ENCODE assay signal across 8 cellular contexts in the genomic region with DNA sequence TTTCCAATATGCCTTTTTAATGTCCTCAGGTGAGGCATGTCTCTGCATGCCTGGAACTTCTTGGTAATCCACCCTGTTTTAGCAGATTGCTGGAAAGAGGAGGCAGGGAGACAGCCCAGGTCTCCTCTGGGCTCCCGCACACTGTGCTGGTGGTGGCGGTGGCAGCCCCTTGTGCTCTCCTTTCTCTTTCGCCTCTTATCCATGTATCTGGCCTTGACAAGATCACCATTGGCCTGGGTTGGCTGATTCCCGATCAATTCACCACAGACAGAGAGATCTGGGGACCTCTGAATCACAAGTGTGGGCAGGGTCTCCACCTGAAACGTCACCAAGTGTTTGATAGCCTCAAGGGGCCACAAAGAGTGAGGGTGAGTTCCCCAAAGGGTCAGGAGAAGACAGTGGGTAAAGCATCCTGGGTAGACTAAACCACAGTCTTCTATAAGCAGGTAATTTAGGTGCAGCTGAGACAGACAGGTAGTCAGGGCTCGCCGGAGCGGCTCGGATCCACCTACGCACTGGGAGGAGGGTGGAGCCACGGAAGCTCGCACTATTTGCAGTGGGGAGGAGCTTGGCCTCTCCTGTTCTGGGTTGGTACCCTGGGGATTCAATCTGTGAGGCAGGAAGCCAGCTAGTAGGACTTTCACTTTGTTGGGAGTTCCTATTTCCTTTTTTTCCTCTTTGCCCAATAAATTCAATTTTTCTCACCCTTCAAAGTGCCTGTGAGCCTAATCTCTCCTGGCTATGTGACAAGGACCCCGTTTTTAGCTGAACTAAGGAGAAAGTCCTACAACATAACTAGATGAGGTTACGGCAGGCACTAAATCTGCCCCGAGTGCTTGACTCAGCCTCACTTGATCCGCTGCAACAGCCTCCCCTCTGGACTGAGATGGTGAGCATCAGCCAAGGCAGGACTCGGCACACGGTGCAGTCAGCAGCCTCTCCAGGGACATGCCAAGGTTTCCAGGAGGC. TPM values are rescaled to one million over a fixed set of nuclear protein-coding genes. Genes with fewer than 3 reads are reported as not detected.
A peak's percentile ranks its signal among the peaks of the same experiment; 100 is the strongest.
DNase-seq lines count a peak whose midpoint lies in the region; ATAC-seq, FAIRE-seq and TF ChIP-seq lines count a peak whose summit lies in the region.

No MANE protein-coding gene starts in this region.

- TF ChIP-seq EP300 in sigmoid colon (IDR thresholded peaks at IDR 0.05) = no peak

- TF ChIP-seq POLR2A in sigmoid colon (IDR thresholded peaks at IDR 0.05) = no peak

- 39 to 47% methylated on average over 18 of the region's 18 CpGs for WGBS in heart right ventricle, 2 donors
- 23 to 34% methylated on average over 18 of the region's 18 CpGs for WGBS in sigmoid colon, 2 donors

- H3K9me3 ChIP-seq in BE2C (no peaks in the 10 kb centered on the region), heart right ventricle (no peaks in the 10 kb centered on the region), sigmoid colon (no peaks in the 10 kb centered on the region)

- intact Hi-C loops in activated T-helper 2 cell treated with anti-CD3 and anti-CD28 coated beads, Interferon-gamma antibody, Interleukin-2, Interleukin-4, amounts not matched to agents 10 μg/mL and 5 μg/mL and 100 μg/mL, durations not matched to agents 14 hours and 24 hours and 36 hours (cut with micrococcal nuclease) = no loop called here
- intact Hi-C loops in heart right ventricle (cut with DNase I) = loop anchor here in 5 of 10 donors (5.0 kb wide), 3 partner anchors 38 to 143 kb away; a partner anchor contains a TSS
- intact Hi-C loops in sigmoid colon (cut with DNase I) = loop anchor here (5.0 kb wide), 1 partner anchor 38 kb away; no protein-coding TSS in a partner anchor

- TF ChIP-seq CTCF in BE2C (IDR thresholded peaks at IDR 0.05; ENCODE audit: low read depth, low read length) (no peak), heart right ventricle (IDR thresholded peaks at IDR 0.05) (no peak), sigmoid colon (IDR thresholded peaks at IDR 0.05) (no peak)

- no peak overlapping the region for H3K27ac Mint-ChIP-seq in activated T-helper 2 cell treated with anti-CD3 and anti-CD28 coated beads, Interferon-gamma antibody, Interleukin-2, Interleukin-4, amounts not matched to agents 10 μg/mL and 5 μg/mL and 100 μg/mL, durations not matched to agents 14 hours and 24 hours and 36 hours

- ATAC-seq in HG03159 (IDR thresholded peaks at IDR 0.05; ENCODE audit: unreplicated experiment) = peak; percentile 92
- ATAC-seq in heart right ventricle = peak; percentile 55 to 83 (median 66)

- peak overlapping the region; percentile 66 for H3K4me3 Mint-ChIP-seq in activated T-helper 2 cell treated with anti-CD3 and anti-CD28 coated beads, Interferon-gamma antibody, Interleukin-2, Interleukin-4, amounts not matched to agents 10 μg/mL and 5 μg/mL and 100 μg/mL, durations not matched to agents 14 hours and 24 hours and 36 hours (ENCODE audit: low read depth)

- H3K36me3 Mint-ChIP-seq in activated T-helper 2 cell treated with anti-CD3 and anti-CD28 coated beads, Interferon-gamma antibody, Interleukin-2, Interleukin-4, amounts not matched to agents 10 μg/mL and 5 μg/mL and 100 μg/mL, durations not matched to agents 14 hours and 24 hours and 36 hours (ENCODE audit: low read depth) = no peaks in the 10 kb centered on the region

- peaks cover 14% of the 10 kb centered on the region for H3K27me3 Mint-ChIP-seq in activated T-helper 2 cell treated with anti-CD3 and anti-CD28 coated beads, Interferon-gamma antibody, Interleukin-2, Interleukin-4, amounts not matched to agents 10 μg/mL and 5 μg/mL and 100 μg/mL, durations not matched to agents 14 hours and 24 hours and 36 hours (ENCODE audit: low read depth)

- DNase-seq in BE2C (peak; percentile 62), GM19239 (ENCODE audit: insufficient read length, low spot score) (peak; percentile 54), NCI-H526 treated with DMSO at 0.1 percent for 48 hours (lab: John Stamatoyannopoulos, UW) (peak; percentile 74), heart right ventricle (peak; percentile 44 to 50), sigmoid colon (peak; percentile 83), NCI-H446 treated with DMSO at 0.1 percent for 48 hours (lab: John Stamatoyannopoulos, UW) (no peak)
- DNase-seq in activated T-helper 2 cell treated with anti-CD3 and anti-CD28 coated beads, Interferon-gamma antibody, Interleukin-2, Interleukin-4, amounts not matched to agents 10 μg/mL and 5 μg/mL and 100 μg/mL, durations not matched to agents 14 hours and 24 hours and 36 hours (ENCODE audit: low spot score) = peak; percentile 15

- FAIRE-seq in GM19239 (lab: Jason Lieb, UNC) = peak; percentile 74

- no peaks in the 10 kb centered on the region for H3K36me3 ChIP-seq in BE2C
- no peaks in the 10 kb centered on the region for H3K36me3 ChIP-seq in heart right ventricle
- no peaks in the 10 kb centered on the region for H3K36me3 ChIP-seq in sigmoid colon

- H3K27me3 ChIP-seq in BE2C (peaks cover 14% of the 10 kb centered on the region), heart right ventricle (peaks cover 0 to 12% (median 4%) of the 10 kb centered on the region in 7 donors), sigmoid colon (no peaks in the 10 kb centered on the region)

- H3K27ac ChIP-seq in heart right ventricle = peak overlapping the region in 9 of 10 donors; percentile 16 to 78 (median 52)
- peak overlapping the region; percentile 35 to 69 (median 58) for H3K27ac ChIP-seq in sigmoid colon

- H3K4me3 ChIP-seq in BE2C (ENCODE audit: low read depth, low read length) (peak overlapping the region; percentile 68), heart right ventricle (peak overlapping the region in 9 of 10 donors; percentile 17 to 52 (median 44)), sigmoid colon (peak overlapping the region; percentile 6 to 46 (median 36))

- peaks cover 5% of the 10 kb centered on the region; the same call in 1 of the 2 replicates for H3K4me1 ChIP-seq in BE2C
- H3K4me1 ChIP-seq in heart right ventricle = peaks cover 0 to 30% (median 8%) of the 10 kb centered on the region in 9 donors
- H3K4me1 ChIP-seq in sigmoid colon = peaks cover 0 to 19% (median 3%) of the 10 kb centered on the region in 4 donors

- peaks cover 7% of the 10 kb centered on the region for H3K4me1 Mint-ChIP-seq in activated T-helper 2 cell treated with anti-CD3 and anti-CD28 coated beads, Interferon-gamma antibody, Interleukin-2, Interleukin-4, amounts not matched to agents 10 μg/mL and 5 μg/mL and 100 μg/mL, durations not matched to agents 14 hours and 24 hours and 36 hours (ENCODE audit: low read depth)

- H3K9me3 Mint-ChIP-seq in activated T-helper 2 cell treated with anti-CD3 and anti-CD28 coated beads, Interferon-gamma antibody, Interleukin-2, Interleukin-4, amounts not matched to agents 10 μg/mL and 5 μg/mL and 100 μg/mL, durations not matched to agents 14 hours and 24 hours and 36 hours = no peaks in the 10 kb centered on the region

RNA-seq across cellular contexts. Expression of a gene that starts 57.6 kb away (rescaled TPM):
- 28.9 TPM for polyA plus RNA-seq in BE2C (2012; ENCODE audit: insufficient read depth, insufficient read length, low read depth)
- total RNA-seq in activated T-helper 2 cell treated with anti-CD3 and anti-CD28 coated beads, Interferon-gamma antibody, Interleukin-2, Interleukin-4, amounts not matched to agents 10 μg/mL and 5 μg/mL and 100 μg/mL, durations not matched to agents 14 hours and 24 hours and 36 hours = 0.07 and 0.14 TPM in 2 replicates
- total RNA-seq in heart right ventricle (100 to 1,000 TPM; 339 to 671 (median 422) TPM), sigmoid colon (1 to 10 TPM in 3 of 4 donors, under 1 TPM in 1; 0.99 to 5.0 (median 1.1) TPM)
- polyA plus RNA-seq in heart right ventricle (100 to 1,000 TPM; 197 to 341 TPM), sigmoid colon (1 to 10 TPM in 1 of 3 donors, under 1 TPM in 2; under 0.01 to 1.0 (median 0.46) TPM)

Comparison
In these comparisons a context has a peak if more than half of its experiments do, and no peak if none do; other contexts are left out.
1. RNA of a gene that starts 57.6 kb away (total RNA-seq): 339 to 671 TPM in heart right ventricle; 0.99 to 5.0 TPM in sigmoid colon and 0.07 to 0.14 TPM in activated T-helper 2 cell treated with anti-CD3 and anti-CD28 coated beads, Interferon-gamma antibody, Interleukin-2, Interleukin-4, amounts not matched to agents 10 μg/mL and 5 μg/mL and 100 μg/mL, durations not matched to agents 14 hours and 24 hours and 36 hours; every median in the first group is over 10 times any median in the second.
2. Peak in every context shown above with its lines, with median percentiles within 50 percentile points of each other: H3K4me3 ChIP-seq.